Comparison of ENCODE assay signal across 7 cellular contexts in the genomic region with DNA sequence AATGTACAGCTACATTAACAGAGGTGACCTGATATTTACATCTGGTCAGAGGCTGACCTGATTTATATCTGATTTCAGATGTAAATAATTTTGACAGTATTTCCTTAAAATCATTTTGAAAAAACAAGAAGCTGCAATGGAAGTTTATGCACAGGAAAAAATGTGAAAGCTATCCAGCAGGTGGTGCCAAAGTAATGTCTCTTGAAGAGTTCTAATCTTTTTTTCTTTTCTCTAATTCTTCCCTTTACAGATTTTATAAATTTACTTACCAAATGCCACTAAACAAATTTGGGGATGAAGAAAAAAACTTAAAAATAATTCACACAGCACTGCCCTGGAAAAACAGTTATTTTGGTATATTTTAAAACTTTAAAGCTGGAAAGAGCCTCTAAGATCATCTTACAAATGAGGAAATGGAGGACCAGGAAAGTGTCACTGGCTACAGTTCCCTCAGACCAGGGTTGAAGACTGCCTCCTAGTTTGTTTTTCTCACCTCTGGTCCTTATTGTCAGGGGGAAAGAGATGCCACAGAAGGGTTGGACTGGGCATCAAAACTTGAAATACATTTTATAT. TPM values are rescaled to one million over a fixed set of nuclear protein-coding genes. Genes with fewer than 3 reads are reported as not detected.
DNase-seq lines count a peak whose midpoint lies in the region; ATAC-seq and TF ChIP-seq lines count a peak whose summit lies in the region.

No MANE protein-coding gene starts in this region.

- no peak for TF ChIP-seq POLR2A in GM18505 (IDR thresholded peaks at IDR 0.05; ENCODE audit: borderline replicate concordance, extremely low read depth, insufficient read depth, insufficient read length)

- H3K4me3 ChIP-seq in SJCRH30 (no peak overlapping the region), colonic mucosa (no peak overlapping the region)

- DNase-seq in Daoy (ENCODE audit: low read depth) (peak; percentile 25), KBM-7 (peak; percentile 76), SJCRH30 (peak; percentile 20 to 69), colonic mucosa (no peak), myocyte (ENCODE audit: low read depth) (peak; percentile 68), epidermal melanocyte (ENCODE audit: insufficient read length, low spot score) (no peak)

- H3K4me1 ChIP-seq in SJCRH30 (no peaks in the 10 kb centered on the region), colonic mucosa (no peaks in the 10 kb centered on the region)

- intact Hi-C loops in colonic mucosa (cut with DNase I) = no loop called here

- in situ Hi-C loops in KBM-7 (cut with MboI; ENCODE audit: low pct_unique_long_range_greater_than_20kb, low sequenced_read_pairs) = no loop called here

- H3K27me3 ChIP-seq in SJCRH30 (no peaks in the 10 kb centered on the region), colonic mucosa (no peaks in the 10 kb centered on the region)

- no peak overlapping the region for H3K27ac ChIP-seq in SJCRH30
- H3K27ac ChIP-seq in colonic mucosa = no peak overlapping the region

- no peak overlapping the region for H3K9ac ChIP-seq in colonic mucosa (ENCODE audit: low read depth in 2 of 2, low read length in 2 of 2)

- H3K36me3 ChIP-seq in SJCRH30 = no peaks in the 10 kb centered on the region
- H3K36me3 ChIP-seq in colonic mucosa = no peaks in the 10 kb centered on the region

- peak; percentile 22 for TF ChIP-seq CTCF in colonic mucosa (IDR thresholded peaks at IDR 0.05)

- no peak for ATAC-seq in GM18505 (IDR thresholded peaks at IDR 0.05; ENCODE audit: unreplicated experiment)

- no peaks in the 10 kb centered on the region for H3K9me3 ChIP-seq in SJCRH30 (replicated peaks)
- H3K9me3 ChIP-seq in colonic mucosa = no peaks in the 10 kb centered on the region

RNA-seq across cellular contexts. Expression of gene FBLN7, which starts 16.4 kb away (rescaled TPM):
- total RNA-seq in Daoy (2014; rRNA removed; shearing (Covaris generic)) = 0.68 TPM in 1 of 2 replicates, not detected in the other
- 0.04 TPM in 1 of 2 replicates, not detected in the other for total RNA-seq in SJCRH30 (2014; rRNA removed; shearing (Covaris generic))
- total RNA-seq in colonic mucosa = under 1 TPM; 0.10 to 0.66 TPM
- total RNA-seq in myocyte = 9.6 and 14.7 TPM in 2 replicates
- 12.7 TPM for polyA plus RNA-seq in myocyte (2012)

Comparison
In these comparisons a context has a peak if more than half of its experiments do, and no peak if none do; other contexts are left out.
1. DNase-seq: peak in Daoy (single experiment), KBM-7 (single experiment), SJCRH30 (2 of 2) and myocyte (single experiment); none in colonic mucosa (single experiment) and epidermal melanocyte (single experiment).